ENCODE assay signal across 8 cellular contexts in genomic region chr11:84384637-84385227, GRCh38.
DNase-seq lines count a peak whose midpoint lies in the region; ATAC-seq and TF ChIP-seq lines count a peak whose summit lies in the region.

No MANE protein-coding gene starts in this region.

- DNase-seq in CD14-positive monocyte (ENCODE audit: low spot score) (no peak), NCI-H82 treated with DMSO at 0.1 percent for 48 hours (lab: John Stamatoyannopoulos, UW; ENCODE audit: unreplicated experiment) (peak; percentile 47), kidney glomerular epithelial cell (lab: John Stamatoyannopoulos, UW) (peak; percentile 52), thoracic aorta (ENCODE audit: low spot score) (peak; percentile 3), NCI-H226 (no peak)

- H3K27ac Mint-ChIP-seq in CD14-positive monocyte (no peak overlapping the region), brain (peak overlapping the region in 2 of 5 experiments; percentile 21 to 41)

- H3K9me3 Mint-ChIP-seq in CD14-positive monocyte (no peaks in the 10 kb centered on the region), brain (peaks cover 0 to 3% (median 0%) of the 10 kb centered on the region in 5 experiments)

- no peaks in the 10 kb centered on the region for H3K4me1 ChIP-seq in thoracic aorta (ENCODE audit: control insufficient read depth in 1 of 2, low read depth in 2 of 2)

- no peaks in the 10 kb centered on the region for H3K36me3 ChIP-seq in thoracic aorta

- H3K9me3 ChIP-seq in thoracic aorta = no peaks in the 10 kb centered on the region

- no peak overlapping the region for H3K4me3 ChIP-seq in thoracic aorta

- H3K27me3 ChIP-seq in thoracic aorta (replicated peaks; ENCODE audit: insufficient read depth) = no peaks in the 10 kb centered on the region

- no peaks in the 10 kb centered on the region for H3K36me3 Mint-ChIP-seq in CD14-positive monocyte
- H3K36me3 Mint-ChIP-seq in brain = no peaks in the 10 kb centered on the region

- ATAC-seq in HG02852 (IDR thresholded peaks at IDR 0.05; ENCODE audit: unreplicated experiment) (peak; percentile 73), thoracic aorta (ENCODE audit: insufficient number of reproducible peaks, low FRiP score, low read depth) (no peak)

- H3K4me1 Mint-ChIP-seq in CD14-positive monocyte (no peaks in the 10 kb centered on the region), brain (peaks cover 11% of the 10 kb centered on the region)

- H3K4me3 Mint-ChIP-seq in CD14-positive monocyte (no peak overlapping the region), brain (no peak overlapping the region)

- no peak overlapping the region for H3K27ac ChIP-seq in thoracic aorta

- peak; percentile 73 for TF ChIP-seq CTCF in CD14-positive monocyte (IDR thresholded peaks at IDR 0.05)
- peak; percentile 79 for TF ChIP-seq CTCF in GM12872 (IDR thresholded peaks at IDR 0.05; ENCODE audit: insufficient read depth, low read depth, low read length)
- peak; percentile 69 to 81 for TF ChIP-seq CTCF in brain (conservative IDR thresholded peaks at IDR 0.05)
- TF ChIP-seq CTCF in thoracic aorta (IDR thresholded peaks at IDR 0.05) = peak; percentile 65

- intact Hi-C loops in CD14-positive monocyte (cut with micrococcal nuclease) = no loop called here

- H3K27me3 Mint-ChIP-seq in CD14-positive monocyte (ENCODE audit: low read depth in 3 of 3) (peaks cover 0 to 1% (median 0%) of the 10 kb centered on the region in 3 donors), brain (no peaks in the 10 kb centered on the region)

Comparison
In these comparisons a context has a peak if more than half of its experiments do, and no peak if none do; other contexts are left out.
1. DNase-seq: peak in NCI-H82 treated with DMSO at 0.1 percent for 48 hours (single experiment), kidney glomerular epithelial cell (single experiment) and thoracic aorta (single experiment); none in CD14-positive monocyte (single experiment) and NCI-H226 (single experiment).
2. Peak in every context shown above with its lines, with median percentiles within 50 percentile points of each other: CTCF ChIP-seq.